ENCODE assay signal across 8 cellular contexts in genomic region chr6:116664169-116664568, GRCh38. TPM values are rescaled to one million over a fixed set of nuclear protein-coding genes. Genes with fewer than 3 reads are reported as not detected.
DNase-seq lines count a peak whose midpoint lies in the region; ATAC-seq and TF ChIP-seq lines count a peak whose summit lies in the region.
"Not testable (repeated sequence)": the region's sequence is repeated elsewhere in the genome, so short reads cannot be mapped to it uniquely, and the experiment has no call there.
"Had no signal": no experiment of that assay in that cellular context is flagged by ENCODE, and none has a peak within 500 bp of the region (broad histone marks: within the 10 kb centered on the region; RNA-seq: fewer than 3 reads in every experiment).

No MANE protein-coding gene starts in this region.

- H3K36me3 ChIP-seq in HEK293 (ENCODE audit: control insufficient read depth in 2 of 2, insufficient read depth in 1 of 2, low read length in 2 of 2) (peaks cover 0 to 11% of the 10 kb centered on the region in 2 experiments; a peak in 2 of 3 replicates), endodermal cell (ENCODE audit: control insufficient read depth, insufficient read depth, low read length) (peaks cover 14% of the 10 kb centered on the region)
- not testable (repeated sequence) for H3K36me3 ChIP-seq in SU-DHL-6 (ENCODE audit: low read length)

- DNase-seq in activated T-cell treated with anti-CD3 and anti-CD28 coated beads, Interleukin-2, amount 50 U/mL, for 24 hours; activated naive CD8-positive, alpha-beta T cell treated with anti-CD3 and anti-CD28 coated beads for 36 hours; endodermal cell; stimulated activated naive CD8-positive, alpha-beta T cell treated with anti-CD3 and anti-CD28 coated beads, Interleukin-15, amount 100 ng/mL, for 72 hours: not testable (repeated sequence)

- H3K27me3 Mint-ChIP-seq in activated T-cell treated with anti-CD3 and anti-CD28 coated beads, Interleukin-2, amount 50 U/mL, for 24 hours; activated naive CD8-positive, alpha-beta T cell treated with anti-CD3 and anti-CD28 coated beads for 36 hours; endodermal cell (ENCODE audit: insufficient read depth); nephron (ENCODE audit: low read depth); stimulated activated naive CD8-positive, alpha-beta T cell treated with anti-CD3 and anti-CD28 coated beads, Interleukin-15, amount 100 ng/mL, for 72 hours: not testable (repeated sequence)

- TF ChIP-seq CTCF in HEK293 (tag by site-specific recombination; IDR thresholded peaks at IDR 0.05); SU-DHL-6 (IDR thresholded peaks at IDR 0.05; ENCODE audit: insufficient read depth, low read length, poor library complexity, severe bottlenecking); endodermal cell (conservative IDR thresholded peaks at IDR 0.05); nephron (IDR thresholded peaks at IDR 0.05; ENCODE audit: unreplicated experiment in 3 of 3): not testable (repeated sequence)

- POLR2A ChIA-PET in HEK293 (lab: Yijun Ruan, JAX), result not testable (repeated sequence)

- not testable (repeated sequence) for H3K4me1 ChIP-seq in HEK293 (ENCODE audit: control insufficient read depth, insufficient read depth, low read length); endodermal cell (ENCODE audit: control insufficient read depth, insufficient read depth, low read length)

- H4K20me1 ChIP-seq in SU-DHL-6 (ENCODE audit: low read depth, low read length), result peaks cover 23% of the 10 kb centered on the region

- H3K9me2 ChIP-seq in SU-DHL-6 (replicated peaks; ENCODE audit: insufficient read depth, low read length), result not testable (repeated sequence)

- H3F3A ChIP-seq in SU-DHL-6 (ENCODE audit: insufficient read depth), result not testable (repeated sequence)

- H3K9me3 ChIP-seq in HEK293 (ENCODE audit: control insufficient read depth, insufficient read depth, low read depth, low read length); SU-DHL-6 (ENCODE audit: insufficient read depth, low read length); endodermal cell (ENCODE audit: control insufficient read depth, low read length): not testable (repeated sequence)

- peak overlapping the region; percentile 34 for H3K4me3 Mint-ChIP-seq in activated T-cell treated with anti-CD3 and anti-CD28 coated beads, Interleukin-2, amount 50 U/mL, for 24 hours
- peak overlapping the region; percentile 47 for H3K4me3 Mint-ChIP-seq in activated naive CD8-positive, alpha-beta T cell treated with anti-CD3 and anti-CD28 coated beads for 36 hours
- H3K4me3 Mint-ChIP-seq in endodermal cell, result not testable (repeated sequence)
- H3K4me3 Mint-ChIP-seq in nephron, result peak overlapping the region; percentile 3 to 35 (median 9)
- peak overlapping the region; percentile 51 to 59 for H3K4me3 Mint-ChIP-seq in stimulated activated naive CD8-positive, alpha-beta T cell treated with anti-CD3 and anti-CD28 coated beads, Interleukin-15, amount 100 ng/mL, for 72 hours

- peaks cover 93% of the 10 kb centered on the region for H3K79me2 ChIP-seq in SU-DHL-6 (ENCODE audit: insufficient read depth, low read length)

- 84 to 100% methylated on average over 1 to 2 of the region's 2 CpGs for WGBS in endodermal cell (ENCODE audit: insufficient coverage in 1 of 2, insufficient read length in 1 of 2), 2 experiments

- H2AFZ ChIP-seq in SU-DHL-6 (ENCODE audit: low read depth, low read length, severe bottlenecking), result not testable (repeated sequence)

- not testable (repeated sequence) for H3K9ac ChIP-seq in SU-DHL-6 (ENCODE audit: low read length); endodermal cell (ENCODE audit: extremely low read depth, low read length, poor library complexity, severe bottlenecking)

- not testable (repeated sequence) for H3K9me3 Mint-ChIP-seq in activated T-cell treated with anti-CD3 and anti-CD28 coated beads, Interleukin-2, amount 50 U/mL, for 24 hours; activated naive CD8-positive, alpha-beta T cell treated with anti-CD3 and anti-CD28 coated beads for 36 hours; endodermal cell; nephron; stimulated activated naive CD8-positive, alpha-beta T cell treated with anti-CD3 and anti-CD28 coated beads, Interleukin-15, amount 100 ng/mL, for 72 hours

- ATAC-seq in stimulated activated naive CD8-positive, alpha-beta T cell treated with anti-CD3 and anti-CD28 coated beads, Interleukin-15, amount 100 ng/mL, for 72 hours, result not testable (repeated sequence)

- not testable (repeated sequence) for H3K4me3 ChIP-seq in HEK293 (ENCODE audit: low read depth, low read length); SU-DHL-6 (ENCODE audit: insufficient read depth, low read length, poor library complexity, severe bottlenecking); endodermal cell (ENCODE audit: low read length)

- H3K27ac Mint-ChIP-seq in activated T-cell treated with anti-CD3 and anti-CD28 coated beads, Interleukin-2, amount 50 U/mL, for 24 hours, result peak overlapping the region; percentile 23
- peak overlapping the region; percentile 16 for H3K27ac Mint-ChIP-seq in activated naive CD8-positive, alpha-beta T cell treated with anti-CD3 and anti-CD28 coated beads for 36 hours
- H3K27ac Mint-ChIP-seq in endodermal cell, result peak overlapping the region; percentile 78
- not testable (repeated sequence) for H3K27ac Mint-ChIP-seq in nephron
- peak overlapping the region in 1 of 2 donors; percentile 30 for H3K27ac Mint-ChIP-seq in stimulated activated naive CD8-positive, alpha-beta T cell treated with anti-CD3 and anti-CD28 coated beads, Interleukin-15, amount 100 ng/mL, for 72 hours

- peaks cover 58% of the 10 kb centered on the region for H3K4me1 Mint-ChIP-seq in activated T-cell treated with anti-CD3 and anti-CD28 coated beads, Interleukin-2, amount 50 U/mL, for 24 hours (ENCODE audit: low read depth)
- H3K4me1 Mint-ChIP-seq in activated naive CD8-positive, alpha-beta T cell treated with anti-CD3 and anti-CD28 coated beads for 36 hours, result peaks cover 45% of the 10 kb centered on the region
- H3K4me1 Mint-ChIP-seq in endodermal cell, result peaks cover 18% of the 10 kb centered on the region
- H3K4me1 Mint-ChIP-seq in nephron, result peaks cover 24% of the 10 kb centered on the region
- peaks cover 45% of the 10 kb centered on the region for H3K4me1 Mint-ChIP-seq in stimulated activated naive CD8-positive, alpha-beta T cell treated with anti-CD3 and anti-CD28 coated beads, Interleukin-15, amount 100 ng/mL, for 72 hours

- not testable (repeated sequence) for H3K27ac ChIP-seq in HEK293 (ENCODE audit: extremely low read depth, low read depth, low read length); SU-DHL-6 (ENCODE audit: low read depth, low read length); endodermal cell (ENCODE audit: low read depth, low read length)

- not testable (repeated sequence) for H3K27me3 ChIP-seq in SU-DHL-6 (ENCODE audit: low read length); endodermal cell (ENCODE audit: control insufficient read depth, insufficient read depth, low read length, poor library complexity, severe bottlenecking)

- peaks cover 66% of the 10 kb centered on the region for H3K36me3 Mint-ChIP-seq in activated T-cell treated with anti-CD3 and anti-CD28 coated beads, Interleukin-2, amount 50 U/mL, for 24 hours (ENCODE audit: low read depth)
- peaks cover 44% of the 10 kb centered on the region for H3K36me3 Mint-ChIP-seq in activated naive CD8-positive, alpha-beta T cell treated with anti-CD3 and anti-CD28 coated beads for 36 hours
- H3K36me3 Mint-ChIP-seq in endodermal cell (ENCODE audit: low read depth); nephron (ENCODE audit: low read depth): not testable (repeated sequence)

- CTCF ChIA-PET in HEK293 (lab: Yijun Ruan, JAX), result interaction anchor here (1.1 to 1.4 kb wide), 3 partner anchors 8 to 18 kb away, joined by 3 to 4 read pairs (median 4); no protein-coding TSS in a partner anchor

- H3K4me2 ChIP-seq in SU-DHL-6 (ENCODE audit: low read depth, low read length, poor library complexity, severe bottlenecking), result peak overlapping the region; percentile 93

RNA-seq across cellular contexts. Expression of gene ZUP1, which starts 4.4 kb away (rescaled TPM):
- 10 to 100 TPM; 22.4 to 24.5 TPM for total RNA-seq in activated naive CD8-positive, alpha-beta T cell treated with anti-CD3 and anti-CD28 coated beads for 36 hours
- 10 to 100 TPM; 18.5 to 26.1 TPM for total RNA-seq in endodermal cell
- 24.6 TPM for polyA plus RNA-seq in endodermal cell (2013, experiment 1 of 2)
- polyA plus RNA-seq in endodermal cell (2013, experiment 2 of 2), result 19.8 TPM

RNA-seq across cellular contexts. Expression of gene KPNA5, which starts 16.8 kb away (rescaled TPM):
- 10 to 100 TPM in 1 of 2 experiments, 1 to 10 TPM in 1; 9.0 to 11.5 TPM for total RNA-seq in activated naive CD8-positive, alpha-beta T cell treated with anti-CD3 and anti-CD28 coated beads for 36 hours
- total RNA-seq in endodermal cell, result 10 to 100 TPM; 10.4 to 20.1 TPM
- 14.8 TPM for polyA plus RNA-seq in endodermal cell (2013, experiment 1 of 2)
- 14.3 TPM for polyA plus RNA-seq in endodermal cell (2013, experiment 2 of 2)

RNA-seq across cellular contexts. Expression of gene RSPH4A, which starts 47.9 kb away (rescaled TPM):
- under 1 TPM; 0.23 to 0.44 TPM for total RNA-seq in activated naive CD8-positive, alpha-beta T cell treated with anti-CD3 and anti-CD28 coated beads for 36 hours
- total RNA-seq in endodermal cell, result 1 to 10 TPM in 1 of 2 donors, under 1 TPM in 1; 0.92 to 1.2 TPM
- polyA plus RNA-seq in endodermal cell (2013, experiment 1 of 2), result 1.9 TPM
- polyA plus RNA-seq in endodermal cell (2013, experiment 2 of 2), result 1.9 TPM
- polyA plus RNA-seq: IgD-negative memory B cell had no signal
